15 cellular contexts compared by ENCODE assay signal in the genomic region with DNA sequence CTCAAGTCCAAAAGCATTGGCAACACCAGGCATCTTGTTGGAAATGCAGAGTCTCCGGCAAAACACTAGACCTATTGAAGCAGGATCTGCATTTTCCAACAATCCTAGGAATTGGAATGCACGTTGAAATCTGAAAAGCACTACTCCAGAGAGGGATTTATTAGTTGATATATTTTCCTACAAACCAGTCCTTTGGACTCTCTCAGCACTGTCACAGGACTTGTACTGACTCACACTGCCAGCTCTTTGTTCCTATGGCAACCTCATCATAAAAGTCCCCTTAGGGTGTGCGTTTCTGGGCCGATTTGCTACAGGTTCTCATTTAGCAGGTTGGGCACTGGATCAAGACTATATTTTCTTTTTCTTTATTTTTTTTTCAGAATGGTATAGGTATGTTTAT.
DNase-seq lines count a peak whose midpoint lies in the region; FAIRE-seq and TF ChIP-seq lines count a peak whose summit lies in the region.
"Had no signal": no experiment of that assay in that cellular context is flagged by ENCODE, and none has a peak within 500 bp of the region (broad histone marks: within the 10 kb centered on the region; RNA-seq: fewer than 3 reads in every experiment).

No MANE protein-coding gene starts in this region.

- TF ChIP-seq POLR2A in H54 (IDR thresholded peaks at IDR 0.05; ENCODE audit: low read depth, low read length), result no peak

- peak; percentile 61 for DNase-seq in AG20443 (ENCODE audit: low spot score)
- peak; percentile 32 for DNase-seq in H54 (ENCODE audit: insufficient read length, low spot score)
- DNase-seq in NCI-H774 (lab: John Stamatoyannopoulos, UW), result peak; percentile 31
- peak; percentile 1 for DNase-seq in iris pigment epithelial cell (ENCODE audit: low read depth)
- no peak for DNase-seq in cortex of kidney (lab: John Stamatoyannopoulos, UW)
- DNase-seq in NK-92 treated with Interleukin-12 subunit alpha and Interleukin-12 subunit beta, amount 100 ng/mL, for 24 hours (lab: John Stamatoyannopoulos, UW), result no peak
- DNase-seq in AML-193 (lab: John Stamatoyannopoulos, UW), result no peak
- no peak for DNase-seq in GM19240 (ENCODE audit: insufficient read length, low spot score)
- DNase-seq: activated CD4-positive, CD25-positive, alpha-beta regulatory T cell; GF-D8; heart left ventricle; KBM-7; kidney glomerular epithelial cell; NCI-H2081 treated with DMSO at 0.1 percent for 48 hours; psoas muscle had no signal

- FAIRE-seq in H54 (lab: Jason Lieb, UNC), result peak; percentile 6

Comparison
In these comparisons a context has a peak if more than half of its experiments do, and no peak if none do; other contexts are left out.
1. DNase-seq: peak in AG20443 (single experiment), H54 (single experiment), NCI-H774 (single experiment) and iris pigment epithelial cell (single experiment); none in cortex of kidney (single experiment), NK-92 treated with Interleukin-12 subunit alpha and Interleukin-12 subunit beta, amount 100 ng/mL, for 24 hours (single experiment), AML-193 (0 of 2) and GM19240 (single experiment).